In genomic region chr9:112331676-112331955, GRCh38 we compare ENCODE assay signal across 8 cellular contexts. TPM values are rescaled to one million over a fixed set of nuclear protein-coding genes. Genes with fewer than 3 reads are reported as not detected.
DNase-seq lines count a peak whose midpoint lies in the region; ATAC-seq lines count a peak whose summit lies in the region.

No MANE protein-coding gene starts in this region.

- CTCF ChIA-PET in activated CD4-positive, alpha-beta memory T cell treated with anti-CD3 and anti-CD28 coated beads, Interleukin-2, amount 10 ng/mL, durations not matched to agents 7 days and 5 days (lab: Charles Lee), result interaction anchor here (0.9 to 3.6 kb wide), 5 partner anchors 28 to 234 kb away, joined by 3 to 16 read pairs (median 6); no protein-coding TSS in a partner anchor

- H3K27me3 Mint-ChIP-seq in activated CD4-positive, alpha-beta memory T cell treated with anti-CD3 and anti-CD28 coated beads, Interleukin-2, amount 10 ng/mL, durations not matched to agents 7 days and 5 days, result no peaks in the 10 kb centered on the region
- H3K27me3 Mint-ChIP-seq in immature natural killer cell (ENCODE audit: low read depth in 3 of 3), result peaks cover 0 to 12% (median 9%) of the 10 kb centered on the region in 3 donors

- DNase-seq in right cardiac atrium (no peak), cardiac septum (ENCODE audit: low spot score) (no peak), immature natural killer cell (no peak), SHP77 (lab: John Stamatoyannopoulos, UW) (no peak), left colon (no peak)
- DNase-seq in activated CD4-positive, alpha-beta memory T cell treated with anti-CD3 and anti-CD28 coated beads, Interleukin-2, amount 10 ng/mL, durations not matched to agents 7 days and 5 days, result no peak

- peak overlapping the region; percentile 86 for H3K27ac Mint-ChIP-seq in activated CD4-positive, alpha-beta memory T cell treated with anti-CD3 and anti-CD28 coated beads, Interleukin-2, amount 10 ng/mL, durations not matched to agents 7 days and 5 days
- H3K27ac Mint-ChIP-seq in immature natural killer cell, result peak overlapping the region; percentile 87 to 98 (median 93)

- POLR2A ChIA-PET in activated CD4-positive, alpha-beta memory T cell treated with anti-CD3 and anti-CD28 coated beads, Interleukin-2, amount 10 ng/mL, durations not matched to agents 7 days and 5 days (lab: Charles Lee), result interaction anchor here (0.9 to 4.5 kb wide), 8 partner anchors 9 to 435 kb away, joined by 3 to 90 read pairs (median 12); partner anchors contain the start of genes HSDL2, SUSD1 and UGCG

- peak overlapping the region; percentile 93 for H3K4me3 ChIP-seq in right cardiac atrium (ENCODE audit: low read length)

- H3K9me3 ChIP-seq in right cardiac atrium (ENCODE audit: control insufficient read depth, low read length), result no peaks in the 10 kb centered on the region

- no peak for ATAC-seq in right cardiac atrium
- no peak for ATAC-seq in left colon
- no peak for ATAC-seq in HG03159 (IDR thresholded peaks at IDR 0.05; ENCODE audit: unreplicated experiment)
- no peak for ATAC-seq in GM18511 (IDR thresholded peaks at IDR 0.05; ENCODE audit: unreplicated experiment)

- H3K4me3 Mint-ChIP-seq in activated CD4-positive, alpha-beta memory T cell treated with anti-CD3 and anti-CD28 coated beads, Interleukin-2, amount 10 ng/mL, durations not matched to agents 7 days and 5 days, result peak overlapping the region; percentile 84
- peak overlapping the region; percentile 91 to 97 (median 92) for H3K4me3 Mint-ChIP-seq in immature natural killer cell

- peaks cover 2% of the 10 kb centered on the region for H3K4me1 ChIP-seq in right cardiac atrium (ENCODE audit: control insufficient read depth, insufficient read depth, low read length)

- no peaks in the 10 kb centered on the region for H3K27me3 ChIP-seq in right cardiac atrium (ENCODE audit: control insufficient read depth, insufficient read depth)

- 70% methylated on average over 3 of the region's 3 CpGs for WGBS in right cardiac atrium

- no peak overlapping the region for H3K27ac ChIP-seq in right cardiac atrium (ENCODE audit: low read length)

- H3K36me3 Mint-ChIP-seq in activated CD4-positive, alpha-beta memory T cell treated with anti-CD3 and anti-CD28 coated beads, Interleukin-2, amount 10 ng/mL, durations not matched to agents 7 days and 5 days (ENCODE audit: low read depth), result peaks cover 19% of the 10 kb centered on the region
- no peaks in the 10 kb centered on the region for H3K36me3 Mint-ChIP-seq in immature natural killer cell

- H3K9me3 Mint-ChIP-seq in activated CD4-positive, alpha-beta memory T cell treated with anti-CD3 and anti-CD28 coated beads, Interleukin-2, amount 10 ng/mL, durations not matched to agents 7 days and 5 days, result no peaks in the 10 kb centered on the region
- no peaks in the 10 kb centered on the region for H3K9me3 Mint-ChIP-seq in immature natural killer cell

- intact Hi-C loops in right cardiac atrium (cut with DNase I) (loop anchor here in 1 of 4 donors (10.0 kb wide), 1 partner anchor 237 kb away; no protein-coding TSS in a partner anchor), cardiac septum (cut with DNase I) (loop anchor here (5.0 to 10.0 kb wide), 3 partner anchors 46 to 434 kb away; partner anchors contain the start of genes SUSD1 and UGCG), left colon (cut with DNase I, micrococcal nuclease) (loop anchor here in 1 of 2 donors (5.0 kb wide), 1 partner anchor 51 kb away; the partner anchor contains the start of gene HSDL2)

- peaks cover 48% of the 10 kb centered on the region for H3K4me1 Mint-ChIP-seq in activated CD4-positive, alpha-beta memory T cell treated with anti-CD3 and anti-CD28 coated beads, Interleukin-2, amount 10 ng/mL, durations not matched to agents 7 days and 5 days
- H3K4me1 Mint-ChIP-seq in immature natural killer cell, result peaks cover 61% of the 10 kb centered on the region in 2 donors

RNA-seq across cellular contexts. Expression of gene PTBP3, which starts 1.8 kb away (rescaled TPM):
- total RNA-seq in right cardiac atrium (10 to 100 TPM; 15.1 to 19.6 (median 17.3) TPM), cardiac septum (20.8 TPM), left colon (100 to 1,000 TPM; 117 to 126 TPM)
- polyA plus RNA-seq in right cardiac atrium (4.4 TPM), immature natural killer cell (10 to 100 TPM; 42.5 to 49.0 (median 42.9) TPM)
- total RNA-seq in activated CD4-positive, alpha-beta memory T cell treated with anti-CD3 and anti-CD28 coated beads, Interleukin-2, amount 10 ng/mL, durations not matched to agents 7 days and 5 days, result 100 to 1,000 TPM; 177 TPM

RNA-seq across cellular contexts. Expression of gene HSDL2, which starts 48.3 kb away (rescaled TPM):
- total RNA-seq in right cardiac atrium, result 100 to 1,000 TPM; 102 to 120 (median 111) TPM
- 87.6 TPM for polyA plus RNA-seq in right cardiac atrium
- total RNA-seq in cardiac septum, result 103 TPM
- total RNA-seq in activated CD4-positive, alpha-beta memory T cell treated with anti-CD3 and anti-CD28 coated beads, Interleukin-2, amount 10 ng/mL, durations not matched to agents 7 days and 5 days, result 10 to 100 TPM; 18.4 to 19.4 TPM
- 10 to 100 TPM; 17.6 to 21.5 (median 18.8) TPM for polyA plus RNA-seq in immature natural killer cell
- total RNA-seq in left colon, result 10 to 100 TPM; 41.1 to 54.4 TPM
